ENCODE assay signal across 18 cellular contexts in genomic region chr6:158959552-158959951, GRCh38.
"Had no signal": no experiment of that assay in that cellular context is flagged by ENCODE, and none has a peak within 500 bp of the region (broad histone marks: within the 10 kb centered on the region; RNA-seq: fewer than 3 reads in every experiment).

No MANE protein-coding gene starts in this region.

- H3K4me3 Mint-ChIP-seq: activated naive CD4-positive, alpha-beta T cell treated with anti-CD3 and anti-CD28 coated beads, Interleukin-2, amount 50 U/mL, for 24 hours; natural killer cell treated with Interleukin-12 subunit alpha and Interleukin-12 subunit beta and Interleukin-15 and Interleukin-18, amount 100 ng/mL, for 72 hours; T-helper 2 cell treated with Interferon-gamma antibody and Interleukin-4, amounts not matched to agents 5 μg/mL and 100 μg/mL, for 36 hours had no signal

- H3K36me3 Mint-ChIP-seq: activated naive CD4-positive, alpha-beta T cell treated with anti-CD3 and anti-CD28 coated beads, Interleukin-2, amount 50 U/mL, for 24 hours; natural killer cell treated with Interleukin-12 subunit alpha and Interleukin-12 subunit beta and Interleukin-15 and Interleukin-18, amount 100 ng/mL, for 72 hours had no signal

- DNase-seq: activated CD4-positive, alpha-beta T cell treated with anti-CD3 and anti-CD28 coated beads for 1 hour; activated gamma-delta T cell treated with Interleukin-2 at 50 U/mL for 16 hours; effector memory CD4-positive, alpha-beta T cell; head of caudate nucleus; islet precursor cell; ovary; stimulated activated CD4-positive, alpha-beta T cell treated with anti-CD3 and anti-CD28 coated beads, Interleukin-4, amount 100 ng/mL, for 24 hours; stimulated activated naive CD8-positive, alpha-beta T cell treated with anti-CD3 and anti-CD28 coated beads, Interleukin-15, Interleukin-2, amounts not matched to agents 100 U/mL and 50 U/mL, for 24 hours; thyroid gland; upper lobe of right lung; WERI-Rb-1 had no signal

- H3K4me1 ChIP-seq: prostate gland, thyroid gland, upper lobe of right lung had no signal

- H3K27me3 Mint-ChIP-seq: activated naive CD4-positive, alpha-beta T cell treated with anti-CD3 and anti-CD28 coated beads, Interleukin-2, amount 50 U/mL, for 24 hours; natural killer cell treated with Interleukin-12 subunit alpha and Interleukin-12 subunit beta and Interleukin-15 and Interleukin-18, amount 100 ng/mL, for 72 hours had no signal

- H3K27ac Mint-ChIP-seq: activated naive CD4-positive, alpha-beta T cell treated with anti-CD3 and anti-CD28 coated beads, Interleukin-2, amount 50 U/mL, for 24 hours; natural killer cell treated with Interleukin-12 subunit alpha and Interleukin-12 subunit beta and Interleukin-15 and Interleukin-18, amount 100 ng/mL, for 72 hours; T-helper 2 cell treated with Interferon-gamma antibody and Interleukin-4, amounts not matched to agents 5 μg/mL and 100 μg/mL, for 36 hours had no signal

- H3K4me3 ChIP-seq: body of pancreas, gastroesophageal sphincter, lung, ovary, prostate gland, thyroid gland, upper lobe of right lung had no signal

- H3K9me3 Mint-ChIP-seq: activated naive CD4-positive, alpha-beta T cell treated with anti-CD3 and anti-CD28 coated beads, Interleukin-2, amount 50 U/mL, for 24 hours; natural killer cell treated with Interleukin-12 subunit alpha and Interleukin-12 subunit beta and Interleukin-15 and Interleukin-18, amount 100 ng/mL, for 72 hours; T-helper 2 cell treated with Interferon-gamma antibody and Interleukin-4, amounts not matched to agents 5 μg/mL and 100 μg/mL, for 36 hours had no signal

- H3K27me3 ChIP-seq: body of pancreas, gastroesophageal sphincter, ovary, thyroid gland, upper lobe of right lung had no signal

- H3K4me1 Mint-ChIP-seq: activated naive CD4-positive, alpha-beta T cell treated with anti-CD3 and anti-CD28 coated beads, Interleukin-2, amount 50 U/mL, for 24 hours had no signal

- H3K36me3 ChIP-seq: gastroesophageal sphincter, ovary, prostate gland, thyroid gland, upper lobe of right lung, WERI-Rb-1 had no signal

- H3K9me3 ChIP-seq: body of pancreas, gastroesophageal sphincter, ovary, prostate gland, thyroid gland, upper lobe of right lung had no signal

- ATAC-seq: gastroesophageal sphincter; natural killer cell treated with Interleukin-12 subunit alpha and Interleukin-12 subunit beta and Interleukin-15 and Interleukin-18, amount 100 ng/mL, for 72 hours had no signal

- H3K27ac ChIP-seq: body of pancreas, ovary, prostate gland, thyroid gland, upper lobe of right lung, WERI-Rb-1 had no signal
